In genomic region chr2:99709229-99709628, GRCh38 we compare ENCODE assay signal across 2 cellular contexts.
TF ChIP-seq lines count a peak whose summit lies in the region.

No MANE protein-coding gene starts in this region.

TF ChIP-seq in HepG2, 621 proteins besides CTCF, POLR2A, EP300 and RAD21:
- TF ChIP-seq, protein P1, sequence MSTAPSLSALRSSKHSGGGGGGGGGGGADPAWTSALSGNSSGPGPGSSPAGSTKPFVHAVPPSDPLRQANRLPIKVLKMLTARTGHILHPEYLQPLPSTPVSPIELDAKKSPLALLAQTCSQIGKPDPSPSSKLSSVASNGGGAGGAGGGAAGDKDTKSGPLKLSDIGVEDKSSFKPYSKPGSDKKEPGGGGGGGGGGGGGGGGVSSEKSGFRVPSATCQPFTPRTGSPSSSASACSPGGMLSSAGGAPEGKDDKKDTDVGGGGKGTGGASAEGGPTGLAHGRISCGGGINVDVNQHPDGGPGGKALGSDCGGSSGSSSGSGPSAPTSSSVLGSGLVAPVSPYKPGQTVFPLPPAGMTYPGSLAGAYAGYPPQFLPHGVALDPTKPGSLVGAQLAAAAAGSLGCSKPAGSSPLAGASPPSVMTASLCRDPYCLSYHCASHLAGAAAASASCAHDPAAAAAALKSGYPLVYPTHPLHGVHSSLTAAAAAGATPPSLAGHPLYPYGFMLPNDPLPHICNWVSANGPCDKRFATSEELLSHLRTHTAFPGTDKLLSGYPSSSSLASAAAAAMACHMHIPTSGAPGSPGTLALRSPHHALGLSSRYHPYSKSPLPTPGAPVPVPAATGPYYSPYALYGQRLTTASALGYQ (CRISPR knock-in tag; IDR thresholded peaks at IDR 0.05) = no peak
- TF ChIP-seq ZNF33A (CRISPR knock-in tag; IDR thresholded peaks at IDR 0.05; ENCODE audit: borderline replicate concordance) = no peak
- TF ChIP-seq ETV6 (CRISPR knock-in tag; conservative IDR thresholded peaks at IDR 0.05) = no peak
- peak; percentile 76; the same call in 1 of the 2 replicates for TF ChIP-seq RAD51 (IDR thresholded peaks at IDR 0.05; ENCODE audit: borderline replicate concordance)
- TF ChIP-seq BORCS8-MEF2B (CRISPR knock-in tag; IDR thresholded peaks at IDR 0.05) = no peak
- TF ChIP-seq USF2 (IDR thresholded peaks at IDR 0.05; ENCODE audit: low read depth, low read length) = peak; percentile 52; the same call in 1 of the 2 replicates
- no peak for TF ChIP-seq USF2 (CRISPR knock-in tag; IDR thresholded peaks at IDR 0.05; ENCODE audit: borderline replicate concordance)

TF ChIP-seq in K562, 482 proteins besides CTCF, POLR2A, EP300 and RAD21:
- TF ChIP-seq TFE3 (CRISPR knock-in tag; IDR thresholded peaks at IDR 0.05) = peak; percentile 88
- peak; percentile 45; the same call in 1 of the 2 replicates for TF ChIP-seq RAD51 (IDR thresholded peaks at IDR 0.05; ENCODE audit: borderline replicate concordance, low read depth)
- no peak for TF ChIP-seq TEAD4 (IDR thresholded peaks at IDR 0.05; ENCODE audit: low read length)
- no peak for TF ChIP-seq TEAD4 (CRISPR knock-in tag; IDR thresholded peaks at IDR 0.05; ENCODE audit: borderline replicate concordance)
TF ChIP-seq in K562: peak in this region for 2.
